ENCODE assay signal across 6 cellular contexts in genomic region chr10:133379801-133380666, GRCh38. TPM values are rescaled to one million over a fixed set of nuclear protein-coding genes. Genes with fewer than 3 reads are reported as not detected.
DNase-seq lines count a peak whose midpoint lies in the region; ATAC-seq and TF ChIP-seq lines count a peak whose summit lies in the region.

No MANE protein-coding gene starts in this region.

- H3K4me1 Mint-ChIP-seq in Caco-2 (ENCODE audit: low read depth, unreplicated experiment), result no peaks in the 10 kb centered on the region
- peaks cover 2% of the 10 kb centered on the region for H3K4me1 Mint-ChIP-seq in activated naive CD8-positive, alpha-beta T cell (ENCODE audit: low read depth)

- no peaks in the 10 kb centered on the region for H3K27me3 Mint-ChIP-seq in Caco-2 (ENCODE audit: insufficient read depth, unreplicated experiment)
- H3K27me3 Mint-ChIP-seq in activated naive CD8-positive, alpha-beta T cell, result no peaks in the 10 kb centered on the region

- BruUV-seq in Caco-2 (replicated peaks; lab: Mats Ljungman, UMichigan), result no TSS peak

- TF ChIP-seq CTCF in Caco-2 (IDR thresholded peaks at IDR 0.05; ENCODE audit: insufficient read depth in 1 of 2, low read depth in 1 of 2, low read length in 1 of 2, severe bottlenecking in 1 of 2, unreplicated experiment in 1 of 2), result no peak

- H3K27ac Mint-ChIP-seq in Caco-2 (ENCODE audit: unreplicated experiment), result no peak overlapping the region
- no peak overlapping the region for H3K27ac Mint-ChIP-seq in activated naive CD8-positive, alpha-beta T cell

- H3K36me3 Mint-ChIP-seq in Caco-2 (ENCODE audit: insufficient read depth, unreplicated experiment), result no peaks in the 10 kb centered on the region
- no peaks in the 10 kb centered on the region for H3K36me3 Mint-ChIP-seq in activated naive CD8-positive, alpha-beta T cell

- peak overlapping the region; percentile 42 for H3K4me3 ChIP-seq in Caco-2 (ENCODE audit: low read depth, low read length)

- intact Hi-C loops in Caco-2 (cut with micrococcal nuclease; ENCODE audit: unreplicated experiment), result loop anchor here (5.0 kb wide), 1 partner anchor 73 kb away; the partner anchor contains the start of genes TUBGCP2 and ZNF511

- H3K9me3 ChIP-seq in Caco-2, result no peaks in the 10 kb centered on the region

- H3K36me3 ChIP-seq in Caco-2 (ENCODE audit: control insufficient read depth, insufficient read depth, low read length), result no peaks in the 10 kb centered on the region

- peak overlapping the region; percentile 81 for H3K4me3 Mint-ChIP-seq in Caco-2 (ENCODE audit: unreplicated experiment)
- peak overlapping the region; percentile 63 for H3K4me3 Mint-ChIP-seq in activated naive CD8-positive, alpha-beta T cell

- H3K27me3 ChIP-seq in Caco-2 (replicated peaks; ENCODE audit: control insufficient read depth, insufficient read depth, low read length), result no peaks in the 10 kb centered on the region

- H3K9me3 Mint-ChIP-seq in Caco-2 (ENCODE audit: unreplicated experiment), result no peaks in the 10 kb centered on the region
- H3K9me3 Mint-ChIP-seq in activated naive CD8-positive, alpha-beta T cell (ENCODE audit: low read depth), result no peaks in the 10 kb centered on the region

- POLR2A ChIA-PET in Caco-2 (lab: Charles Lee), result no interaction called here

- ATAC-seq in GM21619 (IDR thresholded peaks at IDR 0.05; ENCODE audit: unreplicated experiment), result no peak

- DNase-seq in Caco-2, result no peak
- DNase-seq in midbrain (lab: John Stamatoyannopoulos, UW), result peak; percentile 7
- DNase-seq in 8988T, result no peak
- no peak for DNase-seq in EL

- H3K4me1 ChIP-seq in Caco-2, result peaks cover 9% of the 10 kb centered on the region

- CTCF ChIA-PET in Caco-2 (lab: Charles Lee), result no interaction called here

RNA-seq across cellular contexts. Expression of gene PAOX, which starts 1.0 kb away (rescaled TPM):
- 6.7 and 7.3 TPM in 2 replicates for total RNA-seq in Caco-2 (2022)

RNA-seq across cellular contexts. Expression of gene ECHS1, which starts 6.9 kb away (rescaled TPM):
- total RNA-seq in Caco-2 (2022), result 232 and 247 TPM in 2 replicates

RNA-seq across cellular contexts. Expression of gene MTG1, which starts 13.9 kb away (rescaled TPM):
- total RNA-seq in Caco-2 (2022), result 111 and 113 TPM in 2 replicates

RNA-seq across cellular contexts. Expression of gene FUOM, which starts 22.2 kb away (rescaled TPM):
- total RNA-seq in Caco-2 (2022), result 108 and 119 TPM in 2 replicates

RNA-seq across cellular contexts. Expression of gene PRAP1, which starts 32.9 kb away (rescaled TPM):
- total RNA-seq in Caco-2 (2022), result 0.34 TPM in 1 of 2 replicates, not detected in the other
